ENCODE assay signal across 31 cellular contexts in the genomic region with DNA sequence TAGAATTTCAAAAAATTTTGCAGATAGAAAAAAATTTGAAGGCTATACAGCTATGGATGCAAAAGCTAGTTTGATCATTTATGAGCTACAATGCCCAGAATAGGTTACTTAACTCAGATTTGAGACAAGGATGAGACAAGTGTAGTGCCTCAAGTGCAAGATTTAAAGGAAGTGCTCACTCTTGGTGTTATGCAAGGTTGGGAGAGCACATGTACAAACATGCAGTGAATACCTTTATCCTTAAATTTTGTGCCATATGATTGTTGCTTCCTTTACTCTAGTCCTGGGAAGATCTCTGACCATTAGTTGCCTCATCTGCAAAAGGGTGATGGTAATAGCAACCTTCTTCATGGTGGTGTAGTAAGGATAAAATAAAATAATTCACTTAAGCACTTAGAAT. TPM values are rescaled to one million over a fixed set of nuclear protein-coding genes. Genes with fewer than 3 reads are reported as not detected.
"Had no signal": no experiment of that assay in that cellular context is flagged by ENCODE, and none has a peak within 500 bp of the region (broad histone marks: within the 10 kb centered on the region; RNA-seq: fewer than 3 reads in every experiment).

No MANE protein-coding gene starts in this region.

- H3K4me1 ChIP-seq: ascending aorta, gastrocnemius medialis, heart left ventricle had no signal

- ATAC-seq: activated naive CD4-positive, alpha-beta T cell treated with anti-CD3 and anti-CD28 coated beads, Interleukin-2, amount 50 U/mL, for 72 hours; activated T-cell treated with anti-CD3 and anti-CD28 coated beads, Interleukin-2, amount 50 U/mL, for 72 hours; effector memory CD8-positive, alpha-beta T cell; esophagus mucosa; gastrocnemius medialis; heart left ventricle; T-helper 17 cell; WTC11 had no signal

- H3K4me3 Mint-ChIP-seq: activated CD4-positive, alpha-beta memory T cell treated with anti-CD3 and anti-CD28 coated beads, Interleukin-2, amount 10 ng/mL, durations not matched to agents 7 days and 5 days; activated CD4-positive, alpha-beta T cell treated with anti-CD3 and anti-CD28 coated beads, Interleukin-2, amount 10 ng/mL, durations not matched to agents 7 days and 5 days; activated naive CD4-positive, alpha-beta T cell treated with anti-CD3 and anti-CD28 coated beads, Interleukin-2, amount 10 ng/mL, durations not matched to agents 7 days and 5 days; activated naive CD8-positive, alpha-beta T cell treated with anti-CD3 and anti-CD28 coated beads, Interleukin-2, amount 10 ng/mL, durations not matched to agents 7 days and 5 days; activated T-cell treated with anti-CD3 and anti-CD28 coated beads, Interleukin-2, amount 50 U/mL, for 24 hours; activated T-cell treated with anti-CD3 and anti-CD28 coated beads, Interleukin-2, amount 50 U/mL, for 72 hours; brain; effector memory CD8-positive, alpha-beta T cell; T-helper 17 cell; WTC11 had no signal

- H3K9me3 Mint-ChIP-seq: activated CD4-positive, alpha-beta memory T cell treated with anti-CD3 and anti-CD28 coated beads, Interleukin-2, amount 10 ng/mL, durations not matched to agents 7 days and 5 days; activated CD4-positive, alpha-beta T cell treated with anti-CD3 and anti-CD28 coated beads, Interleukin-2, amount 10 ng/mL, durations not matched to agents 7 days and 5 days; activated naive CD4-positive, alpha-beta T cell treated with anti-CD3 and anti-CD28 coated beads, Interleukin-2, amount 10 ng/mL, durations not matched to agents 7 days and 5 days; activated naive CD8-positive, alpha-beta T cell treated with anti-CD3 and anti-CD28 coated beads, Interleukin-2, amount 10 ng/mL, durations not matched to agents 7 days and 5 days; activated T-cell treated with anti-CD3 and anti-CD28 coated beads, Interleukin-2, amount 50 U/mL, for 24 hours; activated T-cell treated with anti-CD3 and anti-CD28 coated beads, Interleukin-2, amount 50 U/mL, for 72 hours; brain; WTC11 had no signal

- H3K27ac ChIP-seq: ascending aorta, epithelial cell of prostate, gastrocnemius medialis, heart left ventricle, VCaP had no signal

- H3K27me3 ChIP-seq: ascending aorta, gastrocnemius medialis, heart left ventricle had no signal

- DNase-seq: activated CD4-positive, alpha-beta memory T cell treated with anti-CD3 and anti-CD28 coated beads, Interleukin-2, amount 10 ng/mL, durations not matched to agents 7 days and 5 days; activated CD4-positive, alpha-beta T cell treated with anti-CD3 and anti-CD28 coated beads for 1 hour; activated CD4-positive, alpha-beta T cell treated with anti-CD3 and anti-CD28 coated beads for 4 hours; activated CD4-positive, alpha-beta T cell treated with anti-CD3 and anti-CD28 coated beads, Interleukin-2, amount 10 ng/mL, durations not matched to agents 7 days and 5 days; activated CD4-positive, alpha-beta T cell treated with anti-CD3 and anti-CD28 coated beads, Interleukin-2, amount 50 U/mL, for 4 hours; activated CD8-positive, alpha-beta memory T cell treated with anti-CD3 and anti-CD28 coated beads, Interleukin-2, amount 50 U/mL, for 48 hours; activated gamma-delta T cell; activated naive CD4-positive, alpha-beta T cell; activated naive CD4-positive, alpha-beta T cell treated with anti-CD3 and anti-CD28 coated beads, Interleukin-2, amount 10 ng/mL, durations not matched to agents 7 days and 5 days; activated naive CD8-positive, alpha-beta T cell treated with anti-CD3 and anti-CD28 coated beads, Interleukin-2, amount 10 ng/mL, durations not matched to agents 7 days and 5 days; activated T-cell treated with anti-CD3 and anti-CD28 coated beads for 4 hours; activated T-cell treated with anti-CD3 and anti-CD28 coated beads, Interleukin-2, amount 50 U/mL, for 24 hours; activated T-cell treated with anti-CD3 and anti-CD28 coated beads, Interleukin-2, amount 50 U/mL, for 72 hours; caudate nucleus; cortex of kidney; dermis blood vessel endothelial cell; effector CD4-positive, alpha-beta T cell; effector memory CD8-positive, alpha-beta T cell; foreskin fibroblast; gastrocnemius medialis; glutamatergic neuron; heart left ventricle; T-helper 1 cell; T-helper 17 cell had no signal

- H3K36me3 Mint-ChIP-seq: activated naive CD4-positive, alpha-beta T cell treated with anti-CD3 and anti-CD28 coated beads, Interleukin-2, amount 10 ng/mL, durations not matched to agents 7 days and 5 days; activated naive CD4-positive, alpha-beta T cell treated with anti-CD3 and anti-CD28 coated beads, Interleukin-2, amount 50 U/mL, for 72 hours; activated naive CD8-positive, alpha-beta T cell treated with anti-CD3 and anti-CD28 coated beads, Interleukin-2, amount 10 ng/mL, durations not matched to agents 7 days and 5 days; brain; WTC11 had no signal

- H3K27ac Mint-ChIP-seq: activated CD4-positive, alpha-beta memory T cell treated with anti-CD3 and anti-CD28 coated beads, Interleukin-2, amount 10 ng/mL, durations not matched to agents 7 days and 5 days; activated CD4-positive, alpha-beta T cell treated with anti-CD3 and anti-CD28 coated beads, Interleukin-2, amount 10 ng/mL, durations not matched to agents 7 days and 5 days; activated naive CD4-positive, alpha-beta T cell treated with anti-CD3 and anti-CD28 coated beads, Interleukin-2, amount 10 ng/mL, durations not matched to agents 7 days and 5 days; activated naive CD4-positive, alpha-beta T cell treated with anti-CD3 and anti-CD28 coated beads, Interleukin-2, amount 50 U/mL, for 72 hours; activated naive CD8-positive, alpha-beta T cell treated with anti-CD3 and anti-CD28 coated beads, Interleukin-2, amount 10 ng/mL, durations not matched to agents 7 days and 5 days; activated T-cell treated with anti-CD3 and anti-CD28 coated beads, Interleukin-2, amount 50 U/mL, for 24 hours; activated T-cell treated with anti-CD3 and anti-CD28 coated beads, Interleukin-2, amount 50 U/mL, for 72 hours; brain; effector memory CD8-positive, alpha-beta T cell; T-helper 17 cell; WTC11 had no signal

- H3K27me3 Mint-ChIP-seq: activated CD4-positive, alpha-beta memory T cell treated with anti-CD3 and anti-CD28 coated beads, Interleukin-2, amount 10 ng/mL, durations not matched to agents 7 days and 5 days; activated naive CD4-positive, alpha-beta T cell treated with anti-CD3 and anti-CD28 coated beads, Interleukin-2, amount 10 ng/mL, durations not matched to agents 7 days and 5 days; activated naive CD8-positive, alpha-beta T cell treated with anti-CD3 and anti-CD28 coated beads, Interleukin-2, amount 10 ng/mL, durations not matched to agents 7 days and 5 days; activated T-cell treated with anti-CD3 and anti-CD28 coated beads, Interleukin-2, amount 50 U/mL, for 24 hours; brain; T-helper 17 cell had no signal

- H3K36me3 ChIP-seq: ascending aorta, gastrocnemius medialis, heart left ventricle had no signal

- H3K9me3 ChIP-seq: ascending aorta, gastrocnemius medialis, heart left ventricle had no signal

- H3K4me3 ChIP-seq: ascending aorta, gastrocnemius medialis, heart left ventricle had no signal

RNA-seq across cellular contexts. Expression of gene PPP2R2B, which starts 31.7 kb away (rescaled TPM):
- total RNA-seq: dermis blood vessel endothelial cell had no signal
